Comparison of ENCODE assay signal across 8 cellular contexts in genomic region chr17:38735161-38735997, GRCh38. TPM values are rescaled to one million over a fixed set of nuclear protein-coding genes. Genes with fewer than 3 reads are reported as not detected.
DNase-seq lines count a peak whose midpoint lies in the region; ATAC-seq and TF ChIP-seq lines count a peak whose summit lies in the region.

No MANE protein-coding gene starts in this region.

- no peak overlapping the region for H3K4me3 ChIP-seq in AG09309 (ENCODE audit: control insufficient read depth, low read depth, low read length)

- ATAC-seq in left ventricle myocardium superior = peak; percentile 18

- DNase-seq in AG09309 (ENCODE audit: low read depth) = no peak
- peak; percentile 87 for DNase-seq in GM20000 (ENCODE audit: low spot score)
- DNase-seq in SK-N-DZ (ENCODE audit: low spot score) = peak; percentile 64
- peak; percentile 65 for DNase-seq in activated naive CD8-positive, alpha-beta T cell treated with anti-CD3 and anti-CD28 coated beads, Interleukin-2, amount 50 U/mL, for 16 hours (ENCODE audit: low read depth, low spot score)
- peak; percentile 78 for DNase-seq in left ventricle myocardium superior
- DNase-seq in stimulated activated CD4-positive, alpha-beta T cell treated with anti-CD3 and anti-CD28 coated beads, Interleukin-15, amount 100 ng/mL, for 1 hour (ENCODE audit: low read depth in 1 of 2, low spot score in 1 of 2) = peak; percentile 54 to 67
- DNase-seq in pons (ENCODE audit: low spot score) = no peak
- DNase-seq in putamen (ENCODE audit: low spot score) = no peak

- intact Hi-C loops in left ventricle myocardium superior (cut with micrococcal nuclease) = no loop called here

- TF ChIP-seq CTCF in AG09309 (IDR thresholded peaks at IDR 0.05; ENCODE audit: control insufficient read depth, insufficient read depth, low read depth, low read length, missing control alignments) (peak; percentile 92), GM20000 (IDR thresholded peaks at IDR 0.05; ENCODE audit: extremely low read depth, missing control alignments) (peak; percentile 88)

RNA-seq across cellular contexts. Expression of gene CISD3, which starts 5.2 kb away (rescaled TPM):
- 4.1 and 5.9 TPM in 2 replicates for polyA plus RNA-seq in SK-N-DZ (2014; cell fraction: cytosol; rRNA removed)
- 5.0 TPM in 2 replicates for polyA plus RNA-seq in SK-N-DZ (2014; cell fraction: nucleus; rRNA removed)
- total RNA-seq in left ventricle myocardium superior = 87.9 TPM

RNA-seq across cellular contexts. Expression of gene PCGF2, which starts 12.8 kb away (rescaled TPM):
- polyA plus RNA-seq in SK-N-DZ (2014; cell fraction: cytosol; rRNA removed) = 13.8 and 15.0 TPM in 2 replicates
- 16.6 and 33.3 TPM in 2 replicates for polyA plus RNA-seq in SK-N-DZ (2014; cell fraction: nucleus; rRNA removed)
- total RNA-seq in left ventricle myocardium superior = 23.8 TPM

RNA-seq across cellular contexts. Expression of gene PSMB3, which starts 17.2 kb away (rescaled TPM):
- 569 and 605 TPM in 2 replicates for polyA plus RNA-seq in SK-N-DZ (2014; cell fraction: cytosol; rRNA removed)
- 236 and 352 TPM in 2 replicates for polyA plus RNA-seq in SK-N-DZ (2014; cell fraction: nucleus; rRNA removed)
- total RNA-seq in left ventricle myocardium superior = 167 TPM

RNA-seq across cellular contexts. Expression of gene MLLT6, which starts 30.3 kb away (rescaled TPM):
- 24.7 and 25.6 TPM in 2 replicates for polyA plus RNA-seq in SK-N-DZ (2014; cell fraction: cytosol; rRNA removed)
- polyA plus RNA-seq in SK-N-DZ (2014; cell fraction: nucleus; rRNA removed) = 88.4 and 109 TPM in 2 replicates
- 88.0 TPM for total RNA-seq in left ventricle myocardium superior

Comparison
In these comparisons a context has a peak if more than half of its experiments do, and no peak if none do; other contexts are left out.
1. DNase-seq: peak in GM20000 (single experiment), SK-N-DZ (single experiment), activated naive CD8-positive, alpha-beta T cell treated with anti-CD3 and anti-CD28 coated beads, Interleukin-2, amount 50 U/mL, for 16 hours (single experiment), left ventricle myocardium superior (single experiment) and stimulated activated CD4-positive, alpha-beta T cell treated with anti-CD3 and anti-CD28 coated beads, Interleukin-15, amount 100 ng/mL, for 1 hour (2 of 2); none in AG09309 (single experiment), pons (single experiment) and putamen (single experiment).